24 cellular contexts compared by ENCODE assay signal in the genomic region with DNA sequence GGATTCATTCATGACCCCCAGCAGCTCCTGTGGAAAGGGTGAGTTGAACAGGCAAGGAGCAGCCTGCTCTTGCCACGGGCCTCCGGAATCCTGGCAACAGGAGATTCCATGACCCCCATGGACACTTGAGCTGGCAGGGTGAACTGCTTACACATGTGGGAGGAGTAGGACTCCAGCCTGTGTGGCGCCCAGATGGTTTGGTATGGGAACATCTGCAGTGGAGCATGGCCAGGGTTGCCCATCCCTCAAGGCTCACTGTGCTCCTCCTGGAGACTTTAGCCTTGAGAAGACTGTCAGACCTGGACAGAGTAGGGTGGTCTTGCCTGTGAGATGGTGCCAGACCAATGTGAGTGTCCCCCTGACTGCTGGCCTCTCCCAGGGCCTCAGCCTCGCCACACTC. TPM values are rescaled to one million over a fixed set of nuclear protein-coding genes. Genes with fewer than 3 reads are reported as not detected.
DNase-seq lines count a peak whose midpoint lies in the region; ATAC-seq and TF ChIP-seq lines count a peak whose summit lies in the region.
"Had no signal": no experiment of that assay in that cellular context is flagged by ENCODE, and none has a peak within 500 bp of the region (broad histone marks: within the 10 kb centered on the region; RNA-seq: fewer than 3 reads in every experiment).

No MANE protein-coding gene starts in this region.

- H3K36me3 ChIP-seq in right atrium auricular region = peaks cover 22% of the 10 kb centered on the region
- H3K36me3 ChIP-seq in heart left ventricle = peaks cover 0 to 43% (median 26%) of the 10 kb centered on the region in 9 donors

- H3K9me3 ChIP-seq in right atrium auricular region = no peaks in the 10 kb centered on the region
- peaks cover 0 to 11% (median 0%) of the 10 kb centered on the region in 12 donors for H3K9me3 ChIP-seq in heart left ventricle
- H3K9me3 ChIP-seq: BE2C had no signal

- TF ChIP-seq CTCF in right atrium auricular region (IDR thresholded peaks at IDR 0.05) = no peak
- no peak for TF ChIP-seq CTCF in heart left ventricle (IDR thresholded peaks at IDR 0.05)

- WGBS in heart left ventricle, 4 donors = 95 to 100% (median 98%) methylated on average over 3 to 4 of the region's 4 CpGs

- no peak overlapping the region for H3K27ac ChIP-seq in right atrium auricular region
- H3K27ac ChIP-seq in heart left ventricle = no peak overlapping the region
- H3K27ac ChIP-seq: 22Rv1, A549, BLaER1 had no signal

- DNase-seq in Right ventricle myocardium inferior (ENCODE audit: missing footprints) (peak; percentile 34), right atrium auricular region (ENCODE audit: low spot score) (no peak), left ventricle myocardium superior (peak; percentile 13), heart left ventricle (no peak), posterior vena cava (ENCODE audit: low spot score) (peak; percentile 46), NCI-H1694 (lab: John Stamatoyannopoulos, UW) (no peak)
- DNase-seq: BE2C; C1 segment of cervical spinal cord; CD4-positive, CD25-positive, alpha-beta regulatory T cell; CD8-positive, alpha-beta memory T cell; COR-L47; DMS 273 treated with DMSO at 0.1 percent for 48 hours; DMS153; DMS53; DMS79; DND-41; EL; GDM1 had no signal

- no peak overlapping the region for H3K4me3 ChIP-seq in right atrium auricular region
- H3K4me3 ChIP-seq in heart left ventricle = no peak overlapping the region
- H3K4me3 ChIP-seq: A549, BLaER1, GM12878 had no signal

- intact Hi-C loops in Right ventricle myocardium inferior (cut with DNase I) (no loop called here), left ventricle myocardium superior (cut with micrococcal nuclease) (no loop called here), heart left ventricle (cut with DNase I) (no loop called here), posterior vena cava (cut with DNase I) (no loop called here)

- H3K27me3 ChIP-seq in right atrium auricular region = no peaks in the 10 kb centered on the region
- H3K27me3 ChIP-seq in heart left ventricle = no peaks in the 10 kb centered on the region
- H3K27me3 ChIP-seq: BE2C, BLaER1 had no signal

- no peak for TF ChIP-seq POLR2A in heart left ventricle (IDR thresholded peaks at IDR 0.05)

- ATAC-seq in Right ventricle myocardium inferior (no peak), left ventricle myocardium superior (no peak), heart left ventricle (no peak), GM19452 (IDR thresholded peaks at IDR 0.05; ENCODE audit: unreplicated experiment) (no peak)
- ATAC-seq: A549, GM12878 had no signal

- H3K4me1 ChIP-seq in right atrium auricular region (no peaks in the 10 kb centered on the region), heart left ventricle (no peaks in the 10 kb centered on the region)
- H3K4me1 ChIP-seq: A549, BE2C, BLaER1 had no signal

RNA-seq across cellular contexts. Expression of a gene that starts 57.0 kb away (rescaled TPM):
- total RNA-seq in Right ventricle myocardium inferior (2.5 TPM), right atrium auricular region (1 to 10 TPM; 6.9 TPM), left ventricle myocardium superior (3.0 TPM), heart left ventricle (1 to 10 TPM; 2.3 to 9.3 (median 4.4) TPM), posterior vena cava (10 to 100 TPM; 17.8 to 19.7 TPM)
- polyA plus RNA-seq in heart left ventricle = 1 to 10 TPM; 2.6 to 2.8 TPM
- polyA plus RNA-seq: CD14-positive monocyte had no signal

Comparison
In these comparisons a context has a peak if more than half of its experiments do, and no peak if none do; other contexts are left out.
1. DNase-seq: peak in Right ventricle myocardium inferior (single experiment), left ventricle myocardium superior (single experiment) and posterior vena cava (single experiment); none in right atrium auricular region (single experiment), heart left ventricle (0 of 5) and NCI-H1694 (single experiment).